13 cellular contexts compared by ENCODE assay signal in genomic region chrX:52471301-52471700, GRCh38. TPM values are rescaled to one million over a fixed set of nuclear protein-coding genes. Genes with fewer than 3 reads are reported as not detected.
"Had no signal": no experiment of that assay in that cellular context is flagged by ENCODE, and none has a peak within 500 bp of the region (broad histone marks: within the 10 kb centered on the region; RNA-seq: fewer than 3 reads in every experiment).

No MANE protein-coding gene starts in this region.

RNA-seq across cellular contexts. Expression of gene XAGE1A, which starts 24.3 kb away (rescaled TPM):
- total RNA-seq: stomach, subcutaneous adipose tissue, suprapubic skin, temporal lobe, thoracic aorta, thyroid gland, tibial nerve, transverse colon, ureter, urinary bladder, uterus, vagina had no signal
- polyA plus RNA-seq: stomach, thymus, urinary bladder had no signal

RNA-seq across cellular contexts. Expression of gene XAGE1B, which starts 45.6 kb away (rescaled TPM):
- total RNA-seq: stomach, subcutaneous adipose tissue, suprapubic skin, temporal lobe, thoracic aorta, thyroid gland, tibial nerve, transverse colon, ureter, urinary bladder, uterus, vagina had no signal
- polyA plus RNA-seq: stomach, urinary bladder had no signal
